ENCODE assay signal across 9 cellular contexts in genomic region chr13:42990991-42991891, GRCh38. TPM values are rescaled to one million over a fixed set of nuclear protein-coding genes. Genes with fewer than 3 reads are reported as not detected.
A peak's percentile ranks its signal among the peaks of the same experiment; 100 is the strongest.
DNase-seq lines count a peak whose midpoint lies in the region; ATAC-seq, FAIRE-seq and TF ChIP-seq lines count a peak whose summit lies in the region.
"Had no signal": no experiment of that assay in that cellular context is flagged by ENCODE, and none has a peak within 500 bp of the region (broad histone marks: within the 10 kb centered on the region; RNA-seq: fewer than 3 reads in every experiment).

No MANE protein-coding gene starts in this region.

- peak overlapping the region; percentile 18 for H2AFZ ChIP-seq in GM12878 (ENCODE audit: control insufficient read depth, low read depth, low read length)

- H3K36me3 ChIP-seq in GM12878 (ENCODE audit: control insufficient read depth in 2 of 2, insufficient read depth in 2 of 2, low read length in 1 of 2) (no peaks in the 10 kb centered on the region), lower lobe of right lung (no peaks in the 10 kb centered on the region), transverse colon (no peaks in the 10 kb centered on the region)

- peaks cover 24% of the 10 kb centered on the region for H3K36me3 Mint-ChIP-seq in activated naive CD4-positive, alpha-beta T cell treated with anti-CD3 and anti-CD28 coated beads, Interleukin-2, amount 10 ng/mL, durations not matched to agents 7 days and 5 days

- H4K20me1 ChIP-seq in GM12878 (ENCODE audit: control insufficient read depth, insufficient read depth), result no peaks in the 10 kb centered on the region

- TF ChIP-seq RAD21 in GM12878 (IDR thresholded peaks at IDR 0.05; ENCODE audit: insufficient read depth, low read depth, low read length), result no peak

- no peak for TF ChIP-seq EP300 in GM12878 (IDR thresholded peaks at IDR 0.05; ENCODE audit: borderline replicate concordance in 1 of 2, control insufficient read depth in 1 of 2, low read depth in 2 of 2, low read length in 2 of 2)
- TF ChIP-seq EP300 in transverse colon (IDR thresholded peaks at IDR 0.05; ENCODE audit: low read depth), result no peak

- RAD21 ChIA-PET in GM12878 (lab: Charles Lee; ENCODE audit: unreplicated experiment), result interaction anchor here (0.7 to 7.6 kb wide), 19 partner anchors 11 to 141 kb away, joined by 3 to 51 read pairs (median 5); partner anchors contain the start of gene DNAJC15

- H3K27ac ChIP-seq in GM12878 (ENCODE audit: control insufficient read depth, insufficient read depth) (peak overlapping the region; percentile 99), lower lobe of right lung (peak overlapping the region; percentile 95), transverse colon (peak overlapping the region; percentile 90 to 98 (median 93)), caudate nucleus (ENCODE audit: low read depth, low read length) (no peak overlapping the region)

- intact Hi-C loops in GM12878 (cut with micrococcal nuclease; ENCODE audit: unreplicated experiment) (loop anchor here (5.0 kb wide), 1 partner anchor 609 kb away; no protein-coding TSS in a partner anchor), lower lobe of right lung (cut with DNase I) (no loop called here), transverse colon (cut with DNase I; ENCODE audit: low total_unique reads) (no loop called here)

- TF ChIP-seq CTCF in GM12878 (IDR thresholded peaks at IDR 0.05 in 2 of 3, conservative IDR thresholded peaks at IDR 0.05 in 1 of 3; ENCODE audit: control insufficient read depth in 2 of 3, extremely low read depth in 1 of 3, insufficient read depth in 1 of 3, low read depth in 3 of 3, low read length in 3 of 3), result no peak
- TF ChIP-seq CTCF in lower lobe of right lung (IDR thresholded peaks at IDR 0.05), result no peak
- no peak for TF ChIP-seq CTCF in transverse colon (IDR thresholded peaks at IDR 0.05)
- TF ChIP-seq CTCF in GM10248 (IDR thresholded peaks at IDR 0.05; ENCODE audit: control extremely low read depth, extremely low read depth, low read depth, missing control alignments), result no peak

- H3K4me3 ChIP-seq in GM12878 (peak overlapping the region; percentile 86), lower lobe of right lung (peak overlapping the region; percentile 76), transverse colon (peak overlapping the region; percentile 56 to 94 (median 67))
- H3K4me3 ChIP-seq: K562 had no signal

- SMC1A ChIA-PET in GM12878 (lab: Charles Lee; ENCODE audit: uncharacterized antibody, unreplicated experiment), result interaction anchor here (0.7 to 11.2 kb wide), 26 partner anchors 10 to 396 kb away, joined by 3 to 150 read pairs (median 6); partner anchors contain the start of gene DNAJC15

- H3K4me1 ChIP-seq in GM12878 (ENCODE audit: control insufficient read depth, insufficient read depth, low read length), result peaks cover 23% of the 10 kb centered on the region
- peaks cover 16% of the 10 kb centered on the region for H3K4me1 ChIP-seq in lower lobe of right lung
- H3K4me1 ChIP-seq in transverse colon, result peaks cover 13 to 29% (median 23%) of the 10 kb centered on the region in 4 donors

- FAIRE-seq in GM12878 (lab: Jason Lieb, UNC), result no peak
- FAIRE-seq: K562 had no signal

- TF ChIP-seq POLR2A in GM12878 (IDR thresholded peaks at IDR 0.05; ENCODE audit: low read depth, low read length), result no peak
- no peak for TF ChIP-seq POLR2A in transverse colon (IDR thresholded peaks at IDR 0.05)

- DNase-seq in activated naive CD4-positive, alpha-beta T cell treated with anti-CD3 and anti-CD28 coated beads, Interleukin-2, amount 10 ng/mL, durations not matched to agents 7 days and 5 days, result no peak
- DNase-seq in activated naive CD4-positive, alpha-beta T cell treated with anti-CD3 and anti-CD28 coated beads, Interleukin-2, amount 50 U/mL, for 16 hours, result no peak
- DNase-seq in GM12878 (ENCODE audit: low read depth, low spot score) (no peak), lower lobe of right lung (no peak), transverse colon (no peak), GM10248 (ENCODE audit: extremely low spot score) (no peak), superior temporal gyrus (ENCODE audit: extremely low spot score) (no peak), caudate nucleus (lab: John Stamatoyannopoulos, UW) (no peak)

- H3K9me3 ChIP-seq in GM12878 (replicated peaks; ENCODE audit: control insufficient read depth, insufficient read depth, low read length) (no peaks in the 10 kb centered on the region), lower lobe of right lung (no peaks in the 10 kb centered on the region), transverse colon (no peaks in the 10 kb centered on the region)

- H3K4me3 Mint-ChIP-seq in activated naive CD4-positive, alpha-beta T cell treated with anti-CD3 and anti-CD28 coated beads, Interleukin-2, amount 10 ng/mL, durations not matched to agents 7 days and 5 days, result peak overlapping the region; percentile 90

- H3K27me3 Mint-ChIP-seq in activated naive CD4-positive, alpha-beta T cell treated with anti-CD3 and anti-CD28 coated beads, Interleukin-2, amount 10 ng/mL, durations not matched to agents 7 days and 5 days, result no peaks in the 10 kb centered on the region

- CTCF ChIA-PET in activated naive CD4-positive, alpha-beta T cell treated with anti-CD3 and anti-CD28 coated beads, Interleukin-2, amount 10 ng/mL, durations not matched to agents 7 days and 5 days (lab: Charles Lee), result interaction anchor here (0.5 to 2.7 kb wide), 4 partner anchors 19 to 184 kb away, joined by 3 to 10 read pairs (median 6); partner anchors contain the start of gene DNAJC15
- CTCF ChIA-PET in GM12878 (lab: Yijun Ruan, JAX), result interaction anchor here (0.6 to 8.5 kb wide), 12 partner anchors 10 to 657 kb away, joined by 3 to 59 read pairs (median 4); partner anchors contain the start of gene DNAJC15
- CTCF ChIA-PET in GM10248 (lab: Yijun Ruan, JAX), result interaction anchor here (0.8 to 3.8 kb wide), 12 partner anchors 13 to 114 kb away, joined by 3 to 22 read pairs (median 4); no protein-coding TSS in a partner anchor

- no TSS peak for BruUV-seq in GM12878 (replicated peaks; lab: Mats Ljungman, UMichigan)

- H3K27ac Mint-ChIP-seq in activated naive CD4-positive, alpha-beta T cell treated with anti-CD3 and anti-CD28 coated beads, Interleukin-2, amount 10 ng/mL, durations not matched to agents 7 days and 5 days, result peak overlapping the region; percentile 100

- POLR2A ChIA-PET in GM12878 (lab: Charles Lee), result interaction anchor here (0.6 to 6.3 kb wide), 10 partner anchors 11 to 510 kb away, joined by 3 to 49 read pairs (median 4); partner anchors contain the start of gene DNAJC15
- POLR2A ChIA-PET in GM10248 (lab: Yijun Ruan, JAX), result no interaction called here

- ATAC-seq in GM12878, result peak; percentile 5
- ATAC-seq in lower lobe of right lung, result peak; percentile 16 to 27

- H3K79me2 ChIP-seq in GM12878 (ENCODE audit: control insufficient read depth, insufficient read depth, low read length), result peaks cover 30% of the 10 kb centered on the region

- no peaks in the 10 kb centered on the region for H3K9me3 Mint-ChIP-seq in activated naive CD4-positive, alpha-beta T cell treated with anti-CD3 and anti-CD28 coated beads, Interleukin-2, amount 10 ng/mL, durations not matched to agents 7 days and 5 days

- peak overlapping the region; percentile 94 for H3K9ac ChIP-seq in GM12878 (ENCODE audit: control insufficient read depth, insufficient read depth, low read length)

- H3K4me1 Mint-ChIP-seq in activated naive CD4-positive, alpha-beta T cell treated with anti-CD3 and anti-CD28 coated beads, Interleukin-2, amount 10 ng/mL, durations not matched to agents 7 days and 5 days, result peaks cover 60% of the 10 kb centered on the region

- in situ Hi-C loops in GM12878 (cut with MboI), result no loop called here
- in situ Hi-C loops in transverse colon (cut with MboI; ENCODE audit: low pct_ligation_motif_present in 1 of 4, low pct_unique_long_range_greater_than_20kb in 1 of 4, low sequenced_read_pairs in 3 of 4), result no loop called here

- no peaks in the 10 kb centered on the region for H3K27me3 ChIP-seq in GM12878 (replicated peaks in 1 of 2; ENCODE audit: control insufficient read depth in 2 of 2, insufficient read depth in 2 of 2, low read length in 1 of 2)
- no peaks in the 10 kb centered on the region for H3K27me3 ChIP-seq in lower lobe of right lung (ENCODE audit: low read depth)
- H3K27me3 ChIP-seq in transverse colon, result no peaks in the 10 kb centered on the region

- 48% methylated on average over 17 of the region's 17 CpGs for WGBS in GM12878 (ENCODE audit: insufficient coverage, insufficient replicate concordance, low lambda C conversion rate, missing lambda C conversion rate)
- 38 to 54% methylated on average over 11 to 17 of the region's 17 CpGs for WGBS in transverse colon (ENCODE audit: low coverage in 1 of 2), 2 donors

- H3K4me2 ChIP-seq in GM12878 (ENCODE audit: control insufficient read depth, insufficient read depth), result peak overlapping the region; percentile 90

RNA-seq across cellular contexts. Expression of gene EPSTI1, which starts 0.8 kb away (rescaled TPM):
- total RNA-seq in GM12878 (2013; cell fraction: nucleolus; rRNA removed), result 60.8 and 68.9 TPM in 2 replicates
- total RNA-seq in GM12878 (2014; rRNA removed) (22.0 and 24.9 TPM in 2 replicates), GM12878 (2014; rRNA removed; fragmentation: Illumina TruSeq; extraction: Trizol) (26.4 and 32.0 TPM in 2 replicates), GM12878 (2021) (31.4 and 43.3 TPM in 2 replicates), lower lobe of right lung (38.6 TPM), transverse colon (100 to 1,000 TPM in 1 of 4 donors, 10 to 100 TPM in 3; 13.1 to 145 (median 18.7) TPM)
- 12.9 TPM for polyA plus RNA-seq in GM12878 (2011; ENCODE audit: low read depth)
- polyA plus RNA-seq in GM12878 (2011; rRNA removed) (31.3 and 47.1 TPM in 2 replicates), GM12878 (2014; fragmentation: Illumina TruSeq; extraction: Trizol) (32.0 and 42.2 TPM in 2 replicates), GM12878 (2014; fragmentation: Nextera tagmentation; extraction: Ambion mirVana) (1 to 10 TPM; 4.7 to 8.9 TPM), GM12878 (2014; rRNA removed) (23.0 and 29.8 TPM in 2 replicates), GM12878 (2016; fragmentation: Nextera tagmentation; extraction: Ambion mirVana) (10 to 100 TPM; 14.2 to 14.6 TPM)
- 14.9 and 25.8 TPM in 2 replicates for polyA plus RNA-seq in GM12878 (2011; cell fraction: cytosol; rRNA removed)
- polyA plus RNA-seq in GM12878 (2011; cell fraction: nucleus; rRNA removed), result 25.8 and 27.6 TPM in 2 replicates
- 18.7 and 26.8 TPM in 2 replicates for polyA plus RNA-seq in GM12878 (2012)
- polyA minus RNA-seq in GM12878 (2011; rRNA and poly(A)+ RNA removed), result 12.1 and 13.1 TPM in 2 replicates
- 14.1 and 15.0 TPM in 2 replicates for polyA minus RNA-seq in GM12878 (2011; cell fraction: cytosol; rRNA and poly(A)+ RNA removed)
- polyA minus RNA-seq in GM12878 (2011; cell fraction: nucleus; rRNA and poly(A)+ RNA removed), result 14.9 and 26.5 TPM in 2 replicates

RNA-seq across cellular contexts. Expression of gene DNAJC15, which starts 32.1 kb away (rescaled TPM):
- total RNA-seq in GM12878 (2013; cell fraction: nucleolus; rRNA removed), result 31.1 and 33.5 TPM in 2 replicates
- total RNA-seq in GM12878 (2014; rRNA removed) (30.4 and 36.4 TPM in 2 replicates), GM12878 (2014; rRNA removed; fragmentation: Illumina TruSeq; extraction: Trizol) (15.1 and 16.5 TPM in 2 replicates), GM12878 (2021) (29.5 and 30.2 TPM in 2 replicates), lower lobe of right lung (17.0 TPM), transverse colon (10 to 100 TPM; 10.5 to 18.3 (median 11.4) TPM)
- 3.7 TPM for polyA plus RNA-seq in GM12878 (2011; ENCODE audit: low read depth)
- polyA plus RNA-seq in GM12878 (2011; rRNA removed) (47.3 and 58.4 TPM in 2 replicates), GM12878 (2014; fragmentation: Illumina TruSeq; extraction: Trizol) (13.1 TPM in 2 replicates), GM12878 (2014; fragmentation: Nextera tagmentation; extraction: Ambion mirVana) (100 to 1,000 TPM; 102 to 104 TPM), GM12878 (2014; rRNA removed) (50.4 and 52.6 TPM in 2 replicates), GM12878 (2016; fragmentation: Nextera tagmentation; extraction: Ambion mirVana) (10 to 100 TPM; 94.4 to 98.8 TPM)
- polyA plus RNA-seq in GM12878 (2011; cell fraction: cytosol; rRNA removed), result 38.7 and 59.0 TPM in 2 replicates
- polyA plus RNA-seq in GM12878 (2011; cell fraction: nucleus; rRNA removed), result 26.1 and 29.6 TPM in 2 replicates
- polyA plus RNA-seq in GM12878 (2012), result 15.5 and 16.5 TPM in 2 replicates
- polyA minus RNA-seq in GM12878 (2011; rRNA and poly(A)+ RNA removed), result 20.0 and 24.4 TPM in 2 replicates
- 7.8 and 16.5 TPM in 2 replicates for polyA minus RNA-seq in GM12878 (2011; cell fraction: cytosol; rRNA and poly(A)+ RNA removed)
- polyA minus RNA-seq in GM12878 (2011; cell fraction: nucleus; rRNA and poly(A)+ RNA removed), result 8.7 and 13.7 TPM in 2 replicates
